Comparison of ENCODE assay signal across 13 cellular contexts in the genomic region with DNA sequence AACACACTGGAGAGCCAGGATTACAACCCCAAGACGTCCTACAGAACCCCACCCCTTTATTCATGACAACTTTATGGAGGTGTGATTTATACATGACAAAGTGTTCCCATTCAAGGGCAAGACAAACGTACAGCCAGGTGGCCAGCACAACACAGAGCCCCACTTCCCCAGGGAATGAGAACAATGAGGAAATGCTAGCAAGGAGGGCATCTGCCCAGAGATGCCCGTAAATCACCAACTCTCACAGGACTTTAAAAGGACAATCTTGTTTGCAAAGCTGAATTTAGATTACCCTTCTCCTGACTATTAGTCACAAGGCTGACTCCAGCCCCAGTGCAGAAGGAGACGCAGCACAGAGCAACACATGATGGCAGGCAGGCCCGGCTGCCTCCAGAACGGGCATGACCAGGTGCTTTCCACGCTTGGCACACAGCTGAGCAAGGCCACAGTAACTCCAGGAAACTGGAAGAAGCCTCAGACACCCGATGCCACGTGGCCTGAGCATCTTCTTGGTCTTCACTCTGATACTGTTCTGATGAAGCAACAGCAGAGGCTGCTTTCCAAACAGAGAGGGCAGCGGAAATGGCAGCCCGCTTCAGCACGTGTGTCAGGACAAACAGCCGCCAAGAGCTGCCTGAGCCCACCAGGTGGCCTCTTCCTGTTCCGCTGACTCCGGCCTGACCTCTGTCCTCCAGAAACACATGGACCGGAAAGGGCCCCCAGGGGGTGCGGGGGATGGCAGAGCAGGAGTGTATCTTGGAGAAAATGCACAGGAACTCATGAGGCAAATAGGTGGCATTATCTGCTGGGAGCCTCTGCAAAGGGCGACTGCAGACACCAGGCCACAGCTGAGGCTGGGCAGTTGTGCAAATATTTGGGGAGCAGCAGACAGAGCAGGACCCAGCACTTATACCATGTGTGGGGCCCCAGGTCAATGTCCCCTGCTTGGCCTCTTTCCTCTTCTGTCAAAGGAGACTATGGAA. TPM values are rescaled to one million over a fixed set of nuclear protein-coding genes. Genes with fewer than 3 reads are reported as not detected.
DNase-seq lines count a peak whose midpoint lies in the region; ATAC-seq, FAIRE-seq and TF ChIP-seq lines count a peak whose summit lies in the region.
"Had no signal": no experiment of that assay in that cellular context is flagged by ENCODE, and none has a peak within 500 bp of the region (broad histone marks: within the 10 kb centered on the region; RNA-seq: fewer than 3 reads in every experiment).

No MANE protein-coding gene starts in this region.

- no peak overlapping the region for H3K4me3 Mint-ChIP-seq in WTC11
- H3K4me3 Mint-ChIP-seq: H9 had no signal

- FAIRE-seq in HepG2 (lab: Jason Lieb, UNC) = no peak
- FAIRE-seq: colon had no signal

- POLR2A ChIA-PET in WTC11 (lab: Charles Lee) (no interaction called here), HepG2 (lab: Yijun Ruan, JAX) (no interaction called here)

- DNase-seq in AG08395 (ENCODE audit: low spot score) = peak; percentile 32
- peak; percentile 14 for DNase-seq in LNCaP clone FGC (ENCODE audit: low read depth)
- DNase-seq in WTC11 (ENCODE audit: low spot score) = peak; percentile 40
- peak; percentile 9 for DNase-seq in HepG2 (ENCODE audit: low spot score)
- DNase-seq in activated CD4-positive, alpha-beta T cell treated with anti-CD3 and anti-CD28 coated beads, Interleukin-2, amount 50 U/mL, for 48 hours = no peak
- no peak for DNase-seq in NCI-H2107 (lab: John Stamatoyannopoulos, UW)
- DNase-seq in activated naive CD4-positive, alpha-beta T cell treated with Interleukin-2 at 50 U/mL for 16 hours = no peak
- DNase-seq: activated CD4-positive, CD25-positive, alpha-beta regulatory T cell; H9; Kasumi-1; stimulated activated CD8-positive, alpha-beta memory T cell treated with anti-CD3 and anti-CD28 coated beads, Interleukin-4, amount 100 ng/mL, for 48 hours had no signal

- H3K4me3 ChIP-seq in LNCaP clone FGC (ENCODE audit: low read depth, low read length) (no peak overlapping the region), HepG2 (replicated peaks in 1 of 3; ENCODE audit: insufficient read depth in 1 of 3, low read depth in 2 of 3, low read length in 3 of 3) (no peak overlapping the region)

- CTCF ChIA-PET in WTC11 (lab: Charles Lee) (interaction anchor here (1.1 to 2.7 kb wide), 3 partner anchors 50 to 127 kb away, joined by 3 to 12 read pairs (median 3); a partner anchor contains a TSS), HepG2 (lab: Yijun Ruan, JAX; ENCODE audit: low intra/inter-chr PET ratio, low total read pairs) (no interaction called here)

- H3K9ac ChIP-seq in HepG2 (ENCODE audit: insufficient read depth, low read depth, low read length) = no peak overlapping the region

- peaks cover 16% of the 10 kb centered on the region for H3K4me1 ChIP-seq in HepG2 (ENCODE audit: insufficient read depth, low read length)

- in situ Hi-C loops in HepG2 (cut with HindIII; ENCODE audit: extremely low pct_ligation_motif_present, low pct_unique_long_range_greater_than_20kb) = no loop called here

- H4K20me1 ChIP-seq in HepG2 (ENCODE audit: insufficient read depth, low read length) = no peaks in the 10 kb centered on the region

- H3K9me3 Mint-ChIP-seq in WTC11 = no peaks in the 10 kb centered on the region
- H3K9me3 Mint-ChIP-seq: H9 had no signal

- intact Hi-C loops in HepG2 (cut with micrococcal nuclease; ENCODE audit: unreplicated experiment) = no loop called here

- TF ChIP-seq EP300 in HepG2 (IDR thresholded peaks at IDR 0.05; ENCODE audit: low read depth in 2 of 2, low read length in 2 of 2) (no peak), HepG2 (CRISPR knock-in tag; IDR thresholded peaks at IDR 0.05; ENCODE audit: borderline replicate concordance) (no peak)

- WGBS in HepG2 (ENCODE audit: low lambda C conversion rate) = 19% methylated on average over 10 of the region's 18 CpGs

- H2AFZ ChIP-seq in HepG2 (ENCODE audit: low read length) = no peak overlapping the region

- H3K27me3 ChIP-seq in HepG2 (ENCODE audit: control insufficient read depth in 1 of 2, insufficient read depth in 2 of 2, low read length in 2 of 2) = peaks cover 0 to 8% of the 10 kb centered on the region in 2 experiments; a peak in 4 of 5 replicates

- H3K27me3 Mint-ChIP-seq in WTC11 (ENCODE audit: low read depth) = no peaks in the 10 kb centered on the region

- H3K9me3 ChIP-seq in HepG2 (ENCODE audit: low read length) = no peaks in the 10 kb centered on the region

- no peak for TF ChIP-seq POLR2A in HepG2 (IDR thresholded peaks at IDR 0.05; ENCODE audit: insufficient read depth in 1 of 2, low read depth in 2 of 2, low read length in 2 of 2)

- TF ChIP-seq RAD21 in HepG2 (CRISPR knock-in tag; IDR thresholded peaks at IDR 0.05) = no peak

- H3K79me2 ChIP-seq in HepG2 (ENCODE audit: insufficient read depth, low read length) = no peaks in the 10 kb centered on the region

- H3K36me3 ChIP-seq in HepG2 (replicated peaks in 1 of 2; ENCODE audit: control insufficient read depth in 1 of 2, insufficient read depth in 2 of 2, low read length in 2 of 2) = no peaks in the 10 kb centered on the region

- H3K4me1 Mint-ChIP-seq in WTC11 = peaks cover 78% of the 10 kb centered on the region

- peak overlapping the region; percentile 48 for H3K4me2 ChIP-seq in HepG2 (ENCODE audit: low read depth, low read length)

- H3K27ac ChIP-seq in HepG2 (ENCODE audit: extremely low read length, insufficient read depth, low read length) = no peak overlapping the region

- no peaks in the 10 kb centered on the region for H3K36me3 Mint-ChIP-seq in WTC11

- no peak for TF ChIP-seq CTCF in LNCaP clone FGC (IDR thresholded peaks at IDR 0.05; ENCODE audit: control insufficient read depth, extremely low read depth, insufficient read depth)
- no peak for TF ChIP-seq CTCF in WTC11 (IDR thresholded peaks at IDR 0.05)
- peak; percentile 34 for TF ChIP-seq CTCF in HepG2 (CRISPR knock-in tag; IDR thresholded peaks at IDR 0.05)

- no peak overlapping the region for H3K27ac Mint-ChIP-seq in WTC11

- BruUV-seq in HepG2 (replicated peaks; lab: Mats Ljungman, UMichigan) = no TSS peak

- ATAC-seq in WTC11 (peak; percentile 35), HepG2 (peak; percentile 74), GM19328 (IDR thresholded peaks at IDR 0.05; ENCODE audit: unreplicated experiment) (no peak)

TF ChIP-seq in HepG2, 621 proteins besides CTCF, POLR2A, EP300 and RAD21 (continues in another document):
- TF ChIP-seq, protein P1, sequence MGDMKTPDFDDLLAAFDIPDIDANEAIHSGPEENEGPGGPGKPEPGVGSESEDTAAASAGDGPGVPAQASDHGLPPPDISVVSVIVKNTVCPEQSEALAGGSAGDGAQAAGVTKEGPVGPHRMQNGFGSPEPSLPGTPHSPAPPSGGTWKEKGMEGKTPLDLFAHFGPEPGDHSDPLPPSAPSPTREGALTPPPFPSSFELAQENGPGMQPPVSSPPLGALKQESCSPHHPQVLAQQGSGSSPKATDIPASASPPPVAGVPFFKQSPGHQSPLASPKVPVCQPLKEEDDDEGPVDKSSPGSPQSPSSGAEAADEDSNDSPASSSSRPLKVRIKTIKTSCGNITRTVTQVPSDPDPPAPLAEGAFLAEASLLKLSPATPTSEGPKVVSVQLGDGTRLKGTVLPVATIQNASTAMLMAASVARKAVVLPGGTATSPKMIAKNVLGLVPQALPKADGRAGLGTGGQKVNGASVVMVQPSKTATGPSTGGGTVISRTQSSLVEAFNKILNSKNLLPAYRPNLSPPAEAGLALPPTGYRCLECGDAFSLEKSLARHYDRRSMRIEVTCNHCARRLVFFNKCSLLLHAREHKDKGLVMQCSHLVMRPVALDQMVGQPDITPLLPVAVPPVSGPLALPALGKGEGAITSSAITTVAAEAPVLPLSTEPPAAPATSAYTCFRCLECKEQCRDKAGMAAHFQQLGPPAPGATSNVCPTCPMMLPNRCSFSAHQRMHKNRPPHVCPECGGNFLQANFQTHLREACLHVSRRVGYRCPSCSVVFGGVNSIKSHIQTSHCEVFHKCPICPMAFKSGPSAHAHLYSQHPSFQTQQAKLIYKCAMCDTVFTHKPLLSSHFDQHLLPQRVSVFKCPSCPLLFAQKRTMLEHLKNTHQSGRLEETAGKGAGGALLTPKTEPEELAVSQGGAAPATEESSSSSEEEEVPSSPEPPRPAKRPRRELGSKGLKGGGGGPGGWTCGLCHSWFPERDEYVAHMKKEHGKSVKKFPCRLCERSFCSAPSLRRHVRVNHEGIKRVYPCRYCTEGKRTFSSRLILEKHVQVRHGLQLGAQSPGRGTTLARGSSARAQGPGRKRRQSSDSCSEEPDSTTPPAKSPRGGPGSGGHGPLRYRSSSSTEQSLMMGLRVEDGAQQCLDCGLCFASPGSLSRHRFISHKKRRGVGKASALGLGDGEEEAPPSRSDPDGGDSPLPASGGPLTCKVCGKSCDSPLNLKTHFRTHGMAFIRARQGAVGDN (CRISPR knock-in tag; IDR thresholded peaks at IDR 0.05) = peak; percentile 82
- TF ChIP-seq, protein P2, sequence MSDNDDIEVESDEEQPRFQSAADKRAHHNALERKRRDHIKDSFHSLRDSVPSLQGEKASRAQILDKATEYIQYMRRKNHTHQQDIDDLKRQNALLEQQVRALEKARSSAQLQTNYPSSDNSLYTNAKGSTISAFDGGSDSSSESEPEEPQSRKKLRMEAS (IDR thresholded peaks at IDR 0.05) = peak; percentile 87
- peak; percentile 72; the same call in 1 of the 2 replicates for TF ChIP-seq MYC (CRISPR knock-in tag; IDR thresholded peaks at IDR 0.05; ENCODE audit: borderline replicate concordance)

RNA-seq across cellular contexts. Expression of a gene that starts 51.3 kb away (rescaled TPM):
- total RNA-seq in WTC11 (2021) (15.2 to 19.8 TPM (median 15.9 TPM) in 3 replicates), HepG2 (2016; rRNA removed; fragmentation: Illumina TruSeq; extraction: Trizol) (not detected in 2 replicates)
- total RNA-seq in HepG2 (2016; cell fraction: cytosol; rRNA removed; fragmentation: Illumina TruSeq; extraction: Trizol; ENCODE audit: low read depth) = not detected in 2 replicates
- total RNA-seq in HepG2 (2016; cell fraction: insoluble cytoplasmic fraction; rRNA removed; fragmentation: Illumina TruSeq; extraction: Trizol) = not detected in 2 replicates
- not detected in 2 replicates for total RNA-seq in HepG2 (2016; cell fraction: membrane; rRNA removed; fragmentation: Illumina TruSeq; extraction: Trizol)
- not detected in 2 replicates for total RNA-seq in HepG2 (2016; cell fraction: nucleus; rRNA removed; fragmentation: Illumina TruSeq; extraction: Trizol)
- polyA plus RNA-seq in HepG2 (2011; rRNA removed) = not detected in 2 replicates
- polyA plus RNA-seq in HepG2 (2011; cell fraction: cytosol; rRNA removed) = not detected in 2 replicates
- polyA plus RNA-seq in HepG2 (2011; cell fraction: nucleus; rRNA removed) = not detected in 2 replicates
- polyA plus RNA-seq in HepG2 (2012) = not detected in 2 replicates
- not detected in 2 replicates for polyA plus RNA-seq in HepG2 (2016; cell fraction: cytosol; fragmentation: Illumina TruSeq; extraction: Trizol; ENCODE audit: low read depth)
- not detected in 2 replicates for polyA plus RNA-seq in HepG2 (2016; cell fraction: insoluble cytoplasmic fraction; fragmentation: Illumina TruSeq; extraction: Trizol; ENCODE audit: low read depth)
- polyA plus RNA-seq in HepG2 (2016; cell fraction: membrane; fragmentation: Illumina TruSeq; extraction: Trizol; ENCODE audit: low read depth) = not detected in 2 replicates
- not detected in 2 replicates for polyA plus RNA-seq in HepG2 (2016; cell fraction: nucleus; fragmentation: Illumina TruSeq; extraction: Trizol; ENCODE audit: insufficient read depth, low read depth)
- 0.60 and 1.2 TPM in 2 replicates for polyA minus RNA-seq in HepG2 (2011; rRNA and poly(A)+ RNA removed; ENCODE audit: low replicate concordance)
- not detected in 2 replicates for polyA minus RNA-seq in HepG2 (2011; cell fraction: cytosol; rRNA and poly(A)+ RNA removed)
- polyA minus RNA-seq in HepG2 (2011; cell fraction: nucleus; rRNA and poly(A)+ RNA removed) = not detected in 2 replicates

Comparison
In these comparisons a context has a peak if more than half of its experiments do, and no peak if none do; other contexts are left out.
1. DNase-seq: peak in AG08395 (single experiment), LNCaP clone FGC (single experiment), WTC11 (single experiment) and HepG2 (single experiment); none in activated CD4-positive, alpha-beta T cell treated with anti-CD3 and anti-CD28 coated beads, Interleukin-2, amount 50 U/mL, for 48 hours (0 of 2), NCI-H2107 (single experiment) and activated naive CD4-positive, alpha-beta T cell treated with Interleukin-2 at 50 U/mL for 16 hours (single experiment).
2. RNA of a gene that starts 51.3 kb away (total RNA-seq): 15.2 to 19.8 TPM in WTC11; not detected in HepG2; every median in the first group is over 10 times any median in the second.